ENCODE assay signal across 21 cellular contexts in the genomic region with DNA sequence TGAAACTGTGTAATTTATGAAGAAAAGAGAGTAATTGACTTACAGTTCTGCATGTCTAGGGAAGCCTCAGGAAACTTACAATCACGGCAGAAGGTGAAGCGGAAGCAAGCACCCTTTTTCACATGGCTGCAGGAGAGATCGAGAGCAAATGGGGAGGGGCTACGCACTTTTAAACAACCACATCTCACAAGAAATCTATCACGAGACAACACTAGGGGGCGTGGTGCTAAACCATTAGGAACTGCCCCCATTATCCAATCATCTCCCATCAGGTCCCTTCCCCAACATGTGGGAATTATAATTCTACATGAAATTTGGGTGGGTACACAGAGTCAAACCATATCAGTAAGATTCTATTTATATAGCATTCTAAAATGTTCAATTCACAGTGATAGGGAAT.
DNase-seq lines count a peak whose midpoint lies in the region; ATAC-seq and TF ChIP-seq lines count a peak whose summit lies in the region.
"Had no signal": no experiment of that assay in that cellular context is flagged by ENCODE, and none has a peak within 500 bp of the region (broad histone marks: within the 10 kb centered on the region; RNA-seq: fewer than 3 reads in every experiment).

No MANE protein-coding gene starts in this region.

- H3K27me3 ChIP-seq in breast epithelium: no peaks in the 10 kb centered on the region
- no peaks in the 10 kb centered on the region for H3K27me3 ChIP-seq in OCI-LY1 (ENCODE audit: insufficient read depth, low read length)
- H3K27me3 ChIP-seq in esophagus squamous epithelium: no peaks in the 10 kb centered on the region
- H3K27me3 ChIP-seq: sigmoid colon had no signal

- H3K36me3 ChIP-seq in breast epithelium (no peaks in the 10 kb centered on the region), OCI-LY1 (ENCODE audit: insufficient read depth, low read length) (no peaks in the 10 kb centered on the region), esophagus squamous epithelium (no peaks in the 10 kb centered on the region)
- H3K36me3 ChIP-seq: sigmoid colon had no signal

- no TSS peak for BruUV-seq in MCF 10A (replicated peaks; lab: Mats Ljungman, UMichigan)

- TF ChIP-seq POLR2A in breast epithelium (IDR thresholded peaks at IDR 0.05) (no peak), esophagus squamous epithelium (IDR thresholded peaks at IDR 0.05) (no peak)

- H3K27ac Mint-ChIP-seq in MCF 10A (ENCODE audit: low read depth, unreplicated experiment): no peak overlapping the region
- H3K27ac Mint-ChIP-seq: activated CD4-positive, alpha-beta T cell treated with anti-CD3 and anti-CD28 coated beads for 36 hours; CD8-positive, alpha-beta memory T cell; effector memory CD8-positive, alpha-beta T cell; stimulated activated naive CD8-positive, alpha-beta T cell treated with anti-CD3 and anti-CD28 coated beads, Interleukin-15, amount 100 ng/mL, for 72 hours had no signal

- H3K4me1 Mint-ChIP-seq in MCF 10A (ENCODE audit: insufficient read depth, unreplicated experiment): no peaks in the 10 kb centered on the region
- no peaks in the 10 kb centered on the region for H3K4me1 Mint-ChIP-seq in activated T-cell treated with anti-CD3 and anti-CD28 coated beads, Interleukin-2, amount 50 U/mL, for 4 hours (ENCODE audit: low read depth)
- H3K4me1 Mint-ChIP-seq: activated CD4-positive, alpha-beta T cell treated with anti-CD3 and anti-CD28 coated beads for 36 hours; CD8-positive, alpha-beta memory T cell; stimulated activated naive CD8-positive, alpha-beta T cell treated with anti-CD3 and anti-CD28 coated beads, Interleukin-15, amount 100 ng/mL, for 72 hours had no signal

- ATAC-seq in HG02678 (IDR thresholded peaks at IDR 0.05; ENCODE audit: unreplicated experiment): no peak
- no peak for ATAC-seq in activated T-cell treated with anti-CD3 and anti-CD28 coated beads, Interleukin-2, amount 50 U/mL, for 4 hours
- ATAC-seq: activated CD4-positive, alpha-beta T cell treated with anti-CD3 and anti-CD28 coated beads for 36 hours; effector memory CD8-positive, alpha-beta T cell; stimulated activated naive CD8-positive, alpha-beta T cell treated with anti-CD3 and anti-CD28 coated beads, Interleukin-15, amount 100 ng/mL, for 72 hours had no signal

- H3F3A ChIP-seq in OCI-LY1 (ENCODE audit: insufficient read depth, low read length): no peaks in the 10 kb centered on the region

- H3K9me3 Mint-ChIP-seq in MCF 10A (ENCODE audit: unreplicated experiment): no peaks in the 10 kb centered on the region
- peaks cover 4% of the 10 kb centered on the region for H3K9me3 Mint-ChIP-seq in activated T-cell treated with anti-CD3 and anti-CD28 coated beads, Interleukin-2, amount 50 U/mL, for 4 hours
- H3K9me3 Mint-ChIP-seq: stimulated activated naive CD8-positive, alpha-beta T cell treated with anti-CD3 and anti-CD28 coated beads, Interleukin-15, amount 100 ng/mL, for 72 hours had no signal

- POLR2A ChIA-PET in MCF 10A (lab: Yijun Ruan, JAX): no interaction called here

- H3K4me1 ChIP-seq in breast epithelium (no peaks in the 10 kb centered on the region), OCI-LY1 (ENCODE audit: insufficient read depth, low read length, severe bottlenecking) (no peaks in the 10 kb centered on the region), esophagus squamous epithelium (no peaks in the 10 kb centered on the region)
- H3K4me1 ChIP-seq: sigmoid colon had no signal

- H3K27ac ChIP-seq in breast epithelium: no peak overlapping the region
- H3K27ac ChIP-seq in OCI-LY1 (ENCODE audit: low read depth, low read length, poor library complexity, severe bottlenecking): no peak overlapping the region
- H3K27ac ChIP-seq in esophagus squamous epithelium: no peak overlapping the region
- H3K27ac ChIP-seq: sigmoid colon had no signal

- CTCF ChIA-PET in MCF 10A (lab: Yijun Ruan, JAX): no interaction called here

- DNase-seq in MCF 10A (ENCODE audit: unreplicated experiment): peak; percentile 3
- no peak for DNase-seq in breast epithelium (ENCODE audit: low spot score in 2 of 2)
- no peak for DNase-seq in fibroblast of the aortic adventitia (ENCODE audit: low read depth)
- no peak for DNase-seq in esophagus squamous epithelium (lab: John Stamatoyannopoulos, UW)
- no peak for DNase-seq in activated T-cell treated with anti-CD3 and anti-CD28 coated beads, Interleukin-2, amount 50 U/mL, for 4 hours
- DNase-seq in ureter (ENCODE audit: low spot score): no peak
- DNase-seq: activated CD4-positive, alpha-beta T cell treated with anti-CD3 and anti-CD28 coated beads for 36 hours; activated gamma-delta T cell; amniotic stem cell; CD8-positive, alpha-beta memory T cell; cerebellar nuclear complex; effector memory CD8-positive, alpha-beta T cell; foreskin melanocyte; GDM1; Kasumi-1; NCI-H1436 treated with DMSO at 0.1 percent for 48 hours; NCI-H446; sigmoid colon; stimulated activated naive CD8-positive, alpha-beta T cell treated with anti-CD3 and anti-CD28 coated beads, Interleukin-15, amount 100 ng/mL, for 72 hours had no signal

- H3K9me3 ChIP-seq in breast epithelium (no peaks in the 10 kb centered on the region), OCI-LY1 (ENCODE audit: low read length) (no peaks in the 10 kb centered on the region), esophagus squamous epithelium (no peaks in the 10 kb centered on the region)
- H3K9me3 ChIP-seq: sigmoid colon had no signal

- H3K27me3 Mint-ChIP-seq in MCF 10A (ENCODE audit: insufficient read depth, unreplicated experiment): no peaks in the 10 kb centered on the region
- no peaks in the 10 kb centered on the region for H3K27me3 Mint-ChIP-seq in activated T-cell treated with anti-CD3 and anti-CD28 coated beads, Interleukin-2, amount 50 U/mL, for 4 hours (ENCODE audit: low read depth)
- H3K27me3 Mint-ChIP-seq: activated CD4-positive, alpha-beta T cell treated with anti-CD3 and anti-CD28 coated beads for 36 hours; CD8-positive, alpha-beta memory T cell; effector memory CD8-positive, alpha-beta T cell; stimulated activated naive CD8-positive, alpha-beta T cell treated with anti-CD3 and anti-CD28 coated beads, Interleukin-15, amount 100 ng/mL, for 72 hours had no signal

- TF ChIP-seq CTCF in MCF 10A (IDR thresholded peaks at IDR 0.05; ENCODE audit: unreplicated experiment): no peak
- no peak for TF ChIP-seq CTCF in breast epithelium (IDR thresholded peaks at IDR 0.05)
- peak; percentile 28; the same call in 1 of the 2 replicates for TF ChIP-seq CTCF in OCI-LY1 (IDR thresholded peaks at IDR 0.05; ENCODE audit: low read length)
- TF ChIP-seq CTCF in fibroblast of the aortic adventitia (IDR thresholded peaks at IDR 0.05; ENCODE audit: insufficient read depth, low read length): peak; percentile 1
- TF ChIP-seq CTCF in esophagus squamous epithelium (IDR thresholded peaks at IDR 0.05): no peak

- no peak overlapping the region for H3K4me2 ChIP-seq in OCI-LY1 (ENCODE audit: low read length)

- H3K79me2 ChIP-seq in OCI-LY1 (ENCODE audit: insufficient read depth, low read length): no peaks in the 10 kb centered on the region

- no peak overlapping the region for H3K4me3 ChIP-seq in breast epithelium
- H3K4me3 ChIP-seq in OCI-LY1 (ENCODE audit: low read depth, low read length, poor library complexity, severe bottlenecking): no peak overlapping the region
- H3K4me3 ChIP-seq in fibroblast of the aortic adventitia (ENCODE audit: low read depth, low read length): no peak overlapping the region
- H3K4me3 ChIP-seq in esophagus squamous epithelium: no peak overlapping the region
- H3K4me3 ChIP-seq: sigmoid colon had no signal

- no peaks in the 10 kb centered on the region for H4K20me1 ChIP-seq in OCI-LY1 (ENCODE audit: insufficient read depth, low read length)

- H2AFZ ChIP-seq in OCI-LY1 (ENCODE audit: low read length): no peak overlapping the region

- no peaks in the 10 kb centered on the region for H3K9me2 ChIP-seq in OCI-LY1 (ENCODE audit: low read depth, low read length)

- no peak overlapping the region for H3K4me3 Mint-ChIP-seq in MCF 10A (ENCODE audit: unreplicated experiment)
- H3K4me3 Mint-ChIP-seq in activated T-cell treated with anti-CD3 and anti-CD28 coated beads, Interleukin-2, amount 50 U/mL, for 4 hours: no peak overlapping the region
- H3K4me3 Mint-ChIP-seq: activated CD4-positive, alpha-beta T cell treated with anti-CD3 and anti-CD28 coated beads for 36 hours; CD8-positive, alpha-beta memory T cell; effector memory CD8-positive, alpha-beta T cell; stimulated activated naive CD8-positive, alpha-beta T cell treated with anti-CD3 and anti-CD28 coated beads, Interleukin-15, amount 100 ng/mL, for 72 hours had no signal

- WGBS in esophagus squamous epithelium, 2 donors: 78 to 93% methylated on average over 5 to 6 of the region's 6 CpGs

- no peaks in the 10 kb centered on the region for H3K36me3 Mint-ChIP-seq in MCF 10A (ENCODE audit: insufficient read depth, unreplicated experiment)
- H3K36me3 Mint-ChIP-seq in activated T-cell treated with anti-CD3 and anti-CD28 coated beads, Interleukin-2, amount 50 U/mL, for 4 hours (ENCODE audit: insufficient read depth): no peaks in the 10 kb centered on the region
- H3K36me3 Mint-ChIP-seq: CD8-positive, alpha-beta memory T cell had no signal

- intact Hi-C loops in MCF 10A (cut with micrococcal nuclease): no loop called here
- intact Hi-C loops in breast epithelium (cut with DNase I; ENCODE audit: low total_unique reads): no loop called here
- intact Hi-C loops in esophagus squamous epithelium (cut with DNase I): no loop called here

- H3K9ac ChIP-seq in OCI-LY1 (ENCODE audit: low read length): no peak overlapping the region

Comparison
In these comparisons a context has a peak if more than half of its experiments do, and no peak if none do; other contexts are left out.
1. CTCF ChIP-seq: peak in OCI-LY1 (single experiment) and fibroblast of the aortic adventitia (single experiment); none in MCF 10A (single experiment), breast epithelium (0 of 3) and esophagus squamous epithelium (0 of 6).